ENCODE assay signal across 21 cellular contexts in the genomic region with DNA sequence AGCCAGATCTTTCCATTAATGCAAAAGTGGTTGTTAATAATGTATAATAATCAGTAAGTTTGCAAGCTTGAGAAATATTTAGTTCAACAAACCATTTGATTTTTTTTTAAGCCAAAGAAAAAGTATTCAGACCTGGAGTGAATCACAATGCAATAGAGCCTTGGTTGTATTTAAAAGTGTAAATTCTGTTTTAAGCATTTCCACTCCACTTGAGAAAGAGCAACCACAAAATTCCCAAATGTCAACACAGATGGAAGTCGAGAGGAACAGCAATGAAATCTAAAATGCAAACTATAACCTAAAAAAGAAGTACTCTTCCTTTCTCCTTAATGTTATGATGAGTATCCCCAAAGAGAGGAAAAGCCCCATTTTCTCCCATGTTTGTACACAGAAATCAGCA. TPM values are rescaled to one million over a fixed set of nuclear protein-coding genes. Genes with fewer than 3 reads are reported as not detected.
DNase-seq lines count a peak whose midpoint lies in the region; ATAC-seq, FAIRE-seq and TF ChIP-seq lines count a peak whose summit lies in the region.
"Had no signal": no experiment of that assay in that cellular context is flagged by ENCODE, and none has a peak within 500 bp of the region (broad histone marks: within the 10 kb centered on the region; RNA-seq: fewer than 3 reads in every experiment).

No MANE protein-coding gene starts in this region.

- H3K4me3 Mint-ChIP-seq in chondrocyte (ENCODE audit: unreplicated experiment) (peak overlapping the region; percentile 0), osteocyte (ENCODE audit: unreplicated experiment) (peak overlapping the region; percentile 49), glutamatergic neuron (ENCODE audit: unreplicated experiment) (no peak overlapping the region)
- H3K4me3 Mint-ChIP-seq: activated naive CD8-positive, alpha-beta T cell; CD4-positive, alpha-beta T cell had no signal

- no peak for TF ChIP-seq EP300 in A549 (IDR thresholded peaks at IDR 0.05)

- H2BK5ac ChIP-seq in neuronal stem cell (ENCODE audit: low read length): no peak overlapping the region

- in situ Hi-C loops in GM23248 (cut with MboI): no loop called here

- H3K9me2 ChIP-seq in GM23248 (ENCODE audit: insufficient read depth): no peaks in the 10 kb centered on the region

- H3K79me1 ChIP-seq in neuronal stem cell (ENCODE audit: low read depth, low read length): no peaks in the 10 kb centered on the region

- TF ChIP-seq RAD21 in A549 (conservative IDR thresholded peaks at IDR 0.05 in 1 of 2, IDR thresholded peaks at IDR 0.05 in 1 of 2): no peak

- H4K20me1 ChIP-seq in GM23248 (ENCODE audit: insufficient read depth): no peaks in the 10 kb centered on the region

- ATAC-seq in A549: no peak
- ATAC-seq: esophagus mucosa, K562 had no signal

- H3K27me3 ChIP-seq in GM23248 (replicated peaks; ENCODE audit: insufficient read depth) (no peaks in the 10 kb centered on the region), neuronal stem cell (ENCODE audit: control insufficient read depth in 3 of 3, insufficient read depth in 3 of 3, low read depth in 1 of 3, low read length in 3 of 3) (no peaks in the 10 kb centered on the region)
- H3K27me3 ChIP-seq: stomach had no signal

- H3K14ac ChIP-seq in neuronal stem cell (ENCODE audit: low read length): no peak overlapping the region

- H3K9me3 ChIP-seq in A549 (no peaks in the 10 kb centered on the region), GM23248 (ENCODE audit: low read depth) (no peaks in the 10 kb centered on the region), neuronal stem cell (replicated peaks in 1 of 2; ENCODE audit: control insufficient read depth in 2 of 2, insufficient read depth in 1 of 2, low read depth in 1 of 2, low read length in 2 of 2) (no peaks in the 10 kb centered on the region)
- H3K9me3 ChIP-seq: stomach had no signal

- H3K79me2 ChIP-seq in GM23248 (ENCODE audit: insufficient read depth): peaks cover 71% of the 10 kb centered on the region
- H3K79me2 ChIP-seq: parathyroid adenoma had no signal

- H3K9me3 Mint-ChIP-seq in chondrocyte (ENCODE audit: low read depth): no peaks in the 10 kb centered on the region
- no peaks in the 10 kb centered on the region for H3K9me3 Mint-ChIP-seq in osteocyte (ENCODE audit: unreplicated experiment)
- no peaks in the 10 kb centered on the region for H3K9me3 Mint-ChIP-seq in glutamatergic neuron (ENCODE audit: unreplicated experiment)
- H3K9me3 Mint-ChIP-seq: CD4-positive, alpha-beta T cell had no signal

- peak overlapping the region; percentile 94 for H3K4me2 ChIP-seq in A549
- peak overlapping the region; percentile 89 for H3K4me2 ChIP-seq in GM23248 (ENCODE audit: unreplicated experiment)
- no peak overlapping the region for H3K4me2 ChIP-seq in neuronal stem cell (ENCODE audit: insufficient read depth, low read length, poor library complexity, severe bottlenecking)

- no peak overlapping the region for H2BK15ac ChIP-seq in neuronal stem cell (ENCODE audit: low read length)

- TF ChIP-seq CTCF in A549 (IDR thresholded peaks at IDR 0.05): no peak
- TF ChIP-seq CTCF in chondrocyte (IDR thresholded peaks at IDR 0.05): no peak
- TF ChIP-seq CTCF in osteocyte (IDR thresholded peaks at IDR 0.05): no peak
- TF ChIP-seq CTCF in glutamatergic neuron (IDR thresholded peaks at IDR 0.05; ENCODE audit: partially characterized antibody, unreplicated experiment): no peak

- TF ChIP-seq POLR2A in A549 (IDR thresholded peaks at IDR 0.05; ENCODE audit: low read length): no peak

- FAIRE-seq in A549 (lab: Jason Lieb, UNC): no peak
- FAIRE-seq: bronchial epithelial cell, islet of Langerhans, K562 had no signal

- H3F3A ChIP-seq in GM23248 (ENCODE audit: insufficient read depth): peaks cover 62% of the 10 kb centered on the region

- POLR2A ChIA-PET in A549 (lab: Yijun Ruan, JAX): no interaction called here

- H3K4me1 Mint-ChIP-seq in chondrocyte (ENCODE audit: low read depth) (peaks cover 53% of the 10 kb centered on the region), osteocyte (ENCODE audit: unreplicated experiment) (peaks cover 48% of the 10 kb centered on the region), glutamatergic neuron (ENCODE audit: low read depth, unreplicated experiment) (no peaks in the 10 kb centered on the region)

- H3K36me3 ChIP-seq in GM23248 (ENCODE audit: low read depth): peaks cover 4% of the 10 kb centered on the region; the same call in 1 of the 2 replicates
- no peaks in the 10 kb centered on the region for H3K36me3 ChIP-seq in neuronal stem cell (replicated peaks in 1 of 2; ENCODE audit: control insufficient read depth in 2 of 2, insufficient read depth in 2 of 2, low read length in 2 of 2)
- H3K36me3 ChIP-seq: stomach had no signal

- no peak overlapping the region for H3K4ac ChIP-seq in neuronal stem cell (ENCODE audit: low read length)

- H2BK12ac ChIP-seq in neuronal stem cell (ENCODE audit: low read length): no peak overlapping the region

- no peak overlapping the region for H4K8ac ChIP-seq in neuronal stem cell (ENCODE audit: low read depth, low read length)

- H2AK5ac ChIP-seq in neuronal stem cell (ENCODE audit: low read depth, low read length): no peak overlapping the region

- 29% methylated on average over 1 of the region's 1 CpG for WGBS in A549 (ENCODE audit: missing lambda C conversion rate)
- WGBS in GM23248 (ENCODE audit: low coverage in 1 of 2, low lambda C conversion rate in 2 of 2, missing lambda C conversion rate in 2 of 2), 2 experiments: 4 to 5% methylated on average over 1 of the region's 1 CpG
- WGBS in neuronal stem cell (ENCODE audit: extremely low coverage in 2 of 2, insufficient read length in 2 of 2, insufficient replicate concordance in 1 of 2), 2 donors: no CpG with 5 or more reads among the region's 1 CpG

- H3K4me3 ChIP-seq in A549 (no peak overlapping the region), GM23248 (peak overlapping the region; percentile 24), neuronal stem cell (ENCODE audit: low read length in 2 of 2) (no peak overlapping the region)
- H3K4me3 ChIP-seq: K562, lung, skin epidermis, stomach had no signal

- H3K4me1 ChIP-seq in A549: peaks cover 55% of the 10 kb centered on the region
- peaks cover 57% of the 10 kb centered on the region for H3K4me1 ChIP-seq in GM23248 (ENCODE audit: insufficient read depth)
- peaks cover 0 to 2% of the 10 kb centered on the region in 2 donors for H3K4me1 ChIP-seq in neuronal stem cell (ENCODE audit: control insufficient read depth in 2 of 2, insufficient read depth in 1 of 2, low read depth in 1 of 2, low read length in 2 of 2)
- H3K4me1 ChIP-seq: parathyroid adenoma had no signal

- H2AFZ ChIP-seq in GM23248: no peak overlapping the region
- H2AFZ ChIP-seq in neuronal stem cell (ENCODE audit: low read length): no peak overlapping the region
- H2AFZ ChIP-seq: parathyroid adenoma had no signal

- no peak overlapping the region for H2BK120ac ChIP-seq in neuronal stem cell (ENCODE audit: low read depth, low read length)

- H3K27me3 Mint-ChIP-seq in chondrocyte (ENCODE audit: low read depth) (no peaks in the 10 kb centered on the region), osteocyte (ENCODE audit: unreplicated experiment) (no peaks in the 10 kb centered on the region), glutamatergic neuron (ENCODE audit: unreplicated experiment) (no peaks in the 10 kb centered on the region)
- H3K27me3 Mint-ChIP-seq: activated naive CD8-positive, alpha-beta T cell; CD4-positive, alpha-beta T cell had no signal

- no peak for DNase-seq in A549 (ENCODE audit: low read depth in 1 of 2, low spot score in 1 of 2)
- DNase-seq in GM23248: peak; percentile 42
- DNase-seq in chondrocyte (ENCODE audit: low spot score): no peak
- DNase-seq in osteocyte (ENCODE audit: extremely low spot score, unreplicated experiment): no peak
- DNase-seq in glutamatergic neuron: no peak
- no peak for DNase-seq in neuronal stem cell (ENCODE audit: low spot score)
- no peak for DNase-seq in A172 (ENCODE audit: low spot score)
- no peak for DNase-seq in NCI-H748 (lab: John Stamatoyannopoulos, UW; ENCODE audit: unreplicated experiment)
- DNase-seq: CD4-positive, alpha-beta T cell; DMS79; NCI-H1930; stimulated activated CD4-positive, alpha-beta T cell treated with anti-CD3 and anti-CD28 coated beads, Interleukin-4, amount 100 ng/mL, for 1 hour; stomach had no signal

- H3K27ac ChIP-seq in A549: peak overlapping the region; percentile 64 to 92
- H3K27ac ChIP-seq in GM23248: peak overlapping the region; percentile 97
- no peak overlapping the region for H3K27ac ChIP-seq in neuronal stem cell (replicated peaks; ENCODE audit: low read length)
- H3K27ac ChIP-seq: parathyroid adenoma had no signal

- H3K36me3 Mint-ChIP-seq in chondrocyte (ENCODE audit: low read depth) (no peaks in the 10 kb centered on the region), osteocyte (ENCODE audit: unreplicated experiment) (no peaks in the 10 kb centered on the region), glutamatergic neuron (ENCODE audit: unreplicated experiment) (no peaks in the 10 kb centered on the region)

- H3K9ac ChIP-seq in GM23248: peak overlapping the region; percentile 28
- no peak overlapping the region for H3K9ac ChIP-seq in neuronal stem cell (ENCODE audit: low read depth, low read length, poor library complexity)
- H3K9ac ChIP-seq: parathyroid adenoma had no signal

- no peak overlapping the region for H3K23ac ChIP-seq in neuronal stem cell (ENCODE audit: low read depth, low read length, poor library complexity)

- H4K91ac ChIP-seq in neuronal stem cell (ENCODE audit: low read depth, low read length, poor library complexity): no peak overlapping the region

- CTCF ChIA-PET in A549 (lab: Yijun Ruan, JAX): no interaction called here

- H3K18ac ChIP-seq in neuronal stem cell (ENCODE audit: low read length): no peak overlapping the region

- peak overlapping the region; percentile 78 for H3K27ac Mint-ChIP-seq in chondrocyte (ENCODE audit: unreplicated experiment)
- peak overlapping the region; percentile 91 for H3K27ac Mint-ChIP-seq in osteocyte (ENCODE audit: unreplicated experiment)
- H3K27ac Mint-ChIP-seq in glutamatergic neuron (ENCODE audit: unreplicated experiment): no peak overlapping the region
- H3K27ac Mint-ChIP-seq: activated naive CD8-positive, alpha-beta T cell; CD4-positive, alpha-beta T cell had no signal

TF ChIP-seq in A549, 52 proteins besides CTCF, POLR2A, EP300 and RAD21 (continues in another document):
- no peak for TF ChIP-seq EHF (CRISPR knock-in tag; IDR thresholded peaks at IDR 0.05)

RNA-seq across cellular contexts. Expression of a gene that starts 20.2 kb away (rescaled TPM):
- polyA plus RNA-seq in A549 (2011; rRNA removed): 47.1 and 55.0 TPM in 2 replicates
- 9.3 and 10.3 TPM in 2 replicates for polyA plus RNA-seq in A549 (2012; cell fraction: cytosol; rRNA removed)
- polyA plus RNA-seq in A549 (2012; cell fraction: nucleus; rRNA removed): 6.6 and 7.7 TPM in 2 replicates
- 36.3 to 39.5 TPM (median 38.1 TPM) in 3 replicates for polyA plus RNA-seq in A549 (2017; fragmentation: RNase III; extraction: RNeasy Plus Mini Kit Qiagen cat#74134 plus additional on column Dnase treatment)
- 26.3 and 26.8 TPM in 2 replicates for polyA minus RNA-seq in A549 (2011; rRNA and poly(A)+ RNA removed)
- 164 and 166 TPM in 2 replicates for total RNA-seq in GM23248 (2014; rRNA removed; shearing (Covaris generic))
- 130 and 135 TPM in 2 replicates for polyA plus RNA-seq in GM23248 (2016; fragmentation: Nextera tagmentation; extraction: Ambion mirVana)
- 53.8 to 68.4 TPM (median 55.0 TPM) in 3 replicates for total RNA-seq in chondrocyte
- total RNA-seq in osteocyte: 39.2 and 39.8 TPM in 2 replicates
- total RNA-seq in glutamatergic neuron (ENCODE audit: unreplicated experiment): 11.3 TPM
- polyA plus RNA-seq in neuronal stem cell (2013, experiment 1 of 2): 2.7 TPM
- 3.1 TPM for polyA plus RNA-seq in neuronal stem cell (2013, experiment 2 of 2)
- 65.1 and 82.9 TPM in 2 replicates for total RNA-seq in A172 (2014; rRNA removed; shearing (Covaris generic))
